In the genomic region with DNA sequence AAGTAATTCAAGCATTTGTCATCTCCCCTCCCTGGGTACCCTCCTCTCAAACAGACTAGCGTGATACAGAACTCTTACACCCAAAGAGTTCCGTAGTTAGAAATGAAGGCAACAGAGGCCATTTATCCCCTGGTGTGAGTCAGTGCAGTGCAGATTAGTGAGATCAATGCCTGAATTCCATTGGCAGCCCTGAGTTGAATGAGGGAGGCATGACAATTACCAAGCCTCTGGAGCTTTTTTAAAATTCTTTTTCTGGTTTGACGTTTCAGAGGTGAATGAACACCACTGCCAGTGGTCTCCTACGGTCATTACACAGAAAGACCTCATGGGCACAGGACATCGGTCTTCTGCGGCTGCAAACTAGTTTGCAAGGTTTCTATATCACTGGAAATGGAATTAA, we compare ENCODE assay signal across 22 cellular contexts.
"Had no signal": no experiment of that assay in that cellular context is flagged by ENCODE, and none has a peak within 500 bp of the region (broad histone marks: within the 10 kb centered on the region; RNA-seq: fewer than 3 reads in every experiment).

No MANE protein-coding gene starts in this region.

- H3K4me3 Mint-ChIP-seq: activated B cell treated with CpG ODN at 0.5 μM for 24 hours; activated CD4-positive, alpha-beta T cell treated with anti-CD3 and anti-CD28 coated beads, Interleukin-2, amount 10 ng/mL, durations not matched to agents 24 days and 14 days; activated CD8-positive, alpha-beta memory T cell treated with anti-CD3 and anti-CD28 coated beads, Interleukin-2, amount 10 ng/mL, durations not matched to agents 7 days and 5 days; activated naive CD4-positive, alpha-beta T cell treated with anti-CD3 and anti-CD28 coated beads, Interleukin-2, amount 50 U/mL, for 24 hours; activated T-cell treated with anti-CD3 and anti-CD28 coated beads, Interleukin-2, amount 50 U/mL, for 24 hours; activated T-helper 1 cell treated with anti-CD3 and anti-CD28 coated beads, Interleukin-12 subunit alpha, Interleukin-12 subunit beta, Interleukin-2, Interleukin-4 antibody, amounts not matched to agents 30 ng/mL and 10 ng/mL and 1 ng/mL, durations not matched to agents 14 hours and 24 hours and 36 hours; T-helper 17 cell had no signal

- ATAC-seq: activated CD8-positive, alpha-beta memory T cell treated with anti-CD3 and anti-CD28 coated beads, Interleukin-2, amount 10 ng/mL, durations not matched to agents 7 days and 5 days; T-helper 17 cell had no signal

- H3K4me2 ChIP-seq: KMS-11, PC-9 had no signal

- H3K36me3 Mint-ChIP-seq: activated CD8-positive, alpha-beta memory T cell treated with anti-CD3 and anti-CD28 coated beads, Interleukin-2, amount 10 ng/mL, durations not matched to agents 7 days and 5 days; activated naive CD4-positive, alpha-beta T cell treated with anti-CD3 and anti-CD28 coated beads, Interleukin-2, amount 50 U/mL, for 24 hours had no signal

- H3K4me3 ChIP-seq: PC-9 had no signal

- H3K9me3 Mint-ChIP-seq: activated CD4-positive, alpha-beta T cell treated with anti-CD3 and anti-CD28 coated beads, Interleukin-2, amount 10 ng/mL, durations not matched to agents 24 days and 14 days had no signal

- H3K4me1 Mint-ChIP-seq: activated B cell treated with CpG ODN at 0.5 μM for 24 hours; activated CD4-positive, alpha-beta T cell treated with anti-CD3 and anti-CD28 coated beads, Interleukin-2, amount 10 ng/mL, durations not matched to agents 24 days and 14 days; activated CD8-positive, alpha-beta memory T cell treated with anti-CD3 and anti-CD28 coated beads, Interleukin-2, amount 10 ng/mL, durations not matched to agents 7 days and 5 days; activated naive CD4-positive, alpha-beta T cell treated with anti-CD3 and anti-CD28 coated beads, Interleukin-2, amount 50 U/mL, for 24 hours; T-helper 17 cell had no signal

- H2AFZ ChIP-seq: PC-9 had no signal

- H3K27ac ChIP-seq: KMS-11, PC-9 had no signal

- H3K27ac Mint-ChIP-seq: activated B cell treated with CpG ODN at 0.5 μM for 24 hours; activated CD4-positive, alpha-beta T cell treated with anti-CD3 and anti-CD28 coated beads, Interleukin-2, amount 10 ng/mL, durations not matched to agents 24 days and 14 days; activated CD8-positive, alpha-beta memory T cell treated with anti-CD3 and anti-CD28 coated beads, Interleukin-2, amount 10 ng/mL, durations not matched to agents 7 days and 5 days; activated naive CD4-positive, alpha-beta T cell treated with anti-CD3 and anti-CD28 coated beads, Interleukin-2, amount 50 U/mL, for 24 hours; activated T-cell treated with anti-CD3 and anti-CD28 coated beads, Interleukin-2, amount 50 U/mL, for 24 hours; activated T-helper 1 cell treated with anti-CD3 and anti-CD28 coated beads, Interleukin-12 subunit alpha, Interleukin-12 subunit beta, Interleukin-2, Interleukin-4 antibody, amounts not matched to agents 30 ng/mL and 10 ng/mL and 1 ng/mL, durations not matched to agents 14 hours and 24 hours and 36 hours; T-helper 17 cell had no signal

- DNase-seq: activated B cell treated with CpG ODN at 0.5 μM for 24 hours; activated CD4-positive, alpha-beta T cell treated with anti-CD3 and anti-CD28 coated beads for 1 hour; activated CD4-positive, alpha-beta T cell treated with anti-CD3 and anti-CD28 coated beads, Interleukin-2, amount 10 ng/mL, durations not matched to agents 24 days and 14 days; activated CD4-positive, alpha-beta T cell treated with anti-CD3 and anti-CD28 coated beads, Interleukin-2, amount 50 U/mL, for 48 hours; activated CD8-positive, alpha-beta memory T cell treated with anti-CD3 and anti-CD28 coated beads, Interleukin-2, amount 10 ng/mL, durations not matched to agents 7 days and 5 days; activated effector memory CD4-positive, alpha-beta T cell treated with Interleukin-2 at 50 U/mL for 16 hours; activated naive CD4-positive, alpha-beta T cell; activated T-cell treated with anti-CD3 and anti-CD28 coated beads, Interleukin-2, amount 50 U/mL, for 24 hours; aorta; central memory CD4-positive, alpha-beta T cell; NCI-H1092; NCI-H1417; NCI-H1930; NCI-H510A treated with DMSO at 0.1 percent for 48 hours; NCI-H69; PC-9; SHP77 treated with DMSO at 0.1 percent for 48 hours; T-helper 17 cell; T-helper 9 cell had no signal

- H3K9ac ChIP-seq: KMS-11 had no signal
